In the genomic region with DNA sequence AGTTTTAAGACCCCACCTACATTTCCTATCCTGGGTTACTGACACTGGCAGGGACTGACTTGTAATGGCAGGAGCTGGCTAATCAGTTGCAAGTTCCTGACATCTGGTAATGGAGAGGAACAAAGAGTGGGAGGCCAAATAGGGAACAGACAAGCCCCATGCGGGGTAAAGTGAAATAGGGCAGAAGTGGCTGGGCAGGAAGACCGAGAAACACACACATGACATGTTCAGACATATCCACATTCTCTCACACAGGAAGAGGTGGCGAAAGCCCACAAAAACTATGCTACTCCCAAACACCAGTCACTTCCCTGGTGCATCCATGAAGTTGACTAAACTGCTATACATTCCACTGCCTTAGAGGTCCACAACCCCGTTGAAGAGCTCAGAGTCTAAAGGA, we compare ENCODE assay signal across 8 cellular contexts.
A peak's percentile ranks its signal among the peaks of the same experiment; 100 is the strongest.
DNase-seq lines count a peak whose midpoint lies in the region; ATAC-seq, FAIRE-seq and TF ChIP-seq lines count a peak whose summit lies in the region.

No MANE protein-coding gene starts in this region.

- H3K79me2 ChIP-seq in keratinocyte (ENCODE audit: control insufficient read depth, insufficient read depth, low read length) = no peaks in the 10 kb centered on the region

- DNase-seq in NCI-H510A treated with DMSO at 0.1 percent for 48 hours (lab: John Stamatoyannopoulos, UW) (peak; percentile 21), NCI-H510A (lab: John Stamatoyannopoulos, UW) (no peak), SKM-1 treated with dmso at 0.1 percent for 144 hours (lab: John Stamatoyannopoulos, UW; ENCODE audit: unreplicated experiment) (peak; percentile 84), keratinocyte (ENCODE audit: low read depth, low spot score) (peak; percentile 81), NCI-H1436 (lab: John Stamatoyannopoulos, UW) (no peak), NCI-H187 (lab: John Stamatoyannopoulos, UW) (no peak)
- no peak for DNase-seq in stimulated activated CD4-positive, alpha-beta T cell treated with anti-CD3 and anti-CD28 coated beads, Interleukin-4, amount 100 ng/mL, for 24 hours

- ATAC-seq in HG02973 (IDR thresholded peaks at IDR 0.05; ENCODE audit: unreplicated experiment) = peak; percentile 60

- H3K9ac ChIP-seq in keratinocyte (ENCODE audit: control insufficient read depth, extremely low read depth, insufficient read depth, low read length) = peak overlapping the region; percentile 55

- peak in 1 of 3 experiments; percentile 1 for TF ChIP-seq CTCF in keratinocyte (optimal IDR thresholded peaks at IDR 0.05 in 1 of 3, IDR thresholded peaks at IDR 0.05 in 1 of 3, conservative IDR thresholded peaks at IDR 0.05 in 1 of 3; ENCODE audit: extremely low read depth in 1 of 3, insufficient read depth in 2 of 3, low read length in 3 of 3)

- H3K36me3 ChIP-seq in keratinocyte (ENCODE audit: control insufficient read depth in 2 of 2, extremely low read depth in 1 of 2, insufficient read depth in 2 of 2, low read length in 2 of 2) = no peaks in the 10 kb centered on the region

- no peaks in the 10 kb centered on the region for H3K27me3 ChIP-seq in keratinocyte (ENCODE audit: control insufficient read depth, extremely low read depth, insufficient read depth, low read length)

- peak overlapping the region; percentile 86 for H3K27ac ChIP-seq in keratinocyte (ENCODE audit: control insufficient read depth, insufficient read depth, low read length)

- H2AFZ ChIP-seq in keratinocyte (ENCODE audit: control insufficient read depth, low read length) = peak overlapping the region; percentile 49

- H3K9me1 ChIP-seq in keratinocyte (ENCODE audit: control insufficient read depth, extremely low read depth, insufficient read depth, low read length) = no peaks in the 10 kb centered on the region

- dilution Hi-C loops in keratinocyte (cut with MboI; ENCODE audit: extremely low pct_ligation_motif_present, low sequenced_read_pairs) = no loop called here

- no peaks in the 10 kb centered on the region for H4K20me1 ChIP-seq in keratinocyte (ENCODE audit: control insufficient read depth, extremely low read depth, insufficient read depth, low read length)

- H3K4me2 ChIP-seq in keratinocyte (ENCODE audit: control insufficient read depth, extremely low read depth, insufficient read depth, low read depth, low read length) = peak overlapping the region; percentile 79

- H3K4me3 ChIP-seq in keratinocyte (ENCODE audit: control insufficient read depth in 2 of 3, extremely low read depth in 1 of 3, insufficient read depth in 2 of 3, low read depth in 1 of 3, low read length in 3 of 3) = no peak overlapping the region

- H3K4me1 ChIP-seq in keratinocyte (ENCODE audit: control insufficient read depth, extremely low read depth, insufficient read depth, low read length) = peaks cover 49% of the 10 kb centered on the region

- FAIRE-seq in keratinocyte (lab: Jason Lieb, UNC) = peak; percentile 99

- peaks cover 2% of the 10 kb centered on the region for H3K9me3 ChIP-seq in keratinocyte (ENCODE audit: control insufficient read depth, low read depth, low read length)

Comparison
In these comparisons a context has a peak if more than half of its experiments do, and no peak if none do; other contexts are left out.
1. DNase-seq: peak in NCI-H510A treated with DMSO at 0.1 percent for 48 hours (single experiment), SKM-1 treated with dmso at 0.1 percent for 144 hours (single experiment) and keratinocyte (single experiment); none in NCI-H510A (single experiment), NCI-H1436 (single experiment), NCI-H187 (0 of 2) and stimulated activated CD4-positive, alpha-beta T cell treated with anti-CD3 and anti-CD28 coated beads, Interleukin-4, amount 100 ng/mL, for 24 hours (single experiment).